ENCODE assay signal across 23 cellular contexts in the genomic region with DNA sequence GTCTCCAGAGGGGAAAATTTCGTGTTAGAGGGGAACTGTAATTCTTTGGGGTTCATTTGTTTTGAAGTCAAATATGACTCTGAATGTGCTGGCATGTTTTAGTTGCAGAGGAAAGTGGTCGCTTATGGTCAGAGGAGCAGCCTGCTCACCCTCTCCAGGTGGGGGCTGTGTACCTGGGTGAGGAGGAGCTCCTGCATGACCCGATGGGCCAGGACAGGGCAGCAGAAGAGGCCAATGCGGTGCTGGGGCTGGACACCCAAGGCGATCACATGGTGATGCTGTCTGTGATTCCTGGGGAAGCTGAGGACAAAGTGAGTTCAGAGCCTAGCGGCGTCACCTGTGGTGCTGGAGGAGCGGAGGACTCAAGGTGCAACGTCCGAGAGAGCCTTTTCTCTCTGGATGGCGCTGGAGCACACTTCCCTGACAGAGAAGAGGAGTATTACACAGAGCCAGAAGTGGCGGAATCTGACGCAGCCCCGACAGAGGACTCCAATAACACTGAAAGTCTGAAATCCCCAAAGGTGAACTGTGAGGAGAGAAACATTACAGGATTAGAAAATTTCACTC.
"Had no signal": no experiment of that assay in that cellular context is flagged by ENCODE, and none has a peak within 500 bp of the region (broad histone marks: within the 10 kb centered on the region; RNA-seq: fewer than 3 reads in every experiment).

No MANE protein-coding gene starts in this region.

- ATAC-seq: activated CD8-positive, alpha-beta memory T cell treated with anti-CD3 and anti-CD28 coated beads, Interleukin-2, amount 10 ng/mL, durations not matched to agents 7 days and 5 days; activated naive CD8-positive, alpha-beta T cell treated with anti-CD3 and anti-CD28 coated beads, Interleukin-2, amount 50 U/mL, for 24 hours; esophagus mucosa; gastrocnemius medialis; left lung had no signal

- H3K4me1 ChIP-seq: colonic mucosa, gastrocnemius medialis, left lung had no signal

- DNase-seq: activated CD4-positive, alpha-beta memory T cell treated with anti-CD3 and anti-CD28 coated beads, Interleukin-2, amount 10 ng/mL, durations not matched to agents 7 days and 5 days; activated CD4-positive, alpha-beta T cell treated with anti-CD3 and anti-CD28 coated beads for 48 hours; activated CD4-positive, CD25-positive, alpha-beta regulatory T cell; activated CD8-positive, alpha-beta memory T cell treated with anti-CD3 and anti-CD28 coated beads, Interleukin-2, amount 10 ng/mL, durations not matched to agents 7 days and 5 days; activated effector memory CD4-positive, alpha-beta T cell treated with Interleukin-2 at 50 U/mL for 16 hours; activated naive CD8-positive, alpha-beta T cell treated with anti-CD3 and anti-CD28 coated beads, Interleukin-2, amount 50 U/mL, for 24 hours; activated T-cell treated with anti-CD3 and anti-CD28 coated beads, Interleukin-2, amount 50 U/mL, for 1 hour; anterior cingulate cortex; colonic mucosa; gastrocnemius medialis; head of caudate nucleus; kidney; left lung; stimulated activated CD4-positive, alpha-beta T cell treated with anti-CD3 and anti-CD28 coated beads, Interleukin-12 subunit alpha, Interleukin-12 subunit beta, amount 100 ng/mL, for 4 hours; stimulated activated CD4-positive, alpha-beta T cell treated with anti-CD3 and anti-CD28 coated beads, Interleukin-1b, Interleukin-23, amount 100 ng/mL, for 48 hours; stimulated activated CD8-positive, alpha-beta memory T cell treated with anti-CD3 and anti-CD28 coated beads, Interleukin-4, amount 100 ng/mL, for 48 hours; stimulated activated naive CD4-positive, alpha-beta T cell treated with Interleukin-2 at 50 U/mL for 16 hours; thyroid gland had no signal

- H3K27ac ChIP-seq: colonic mucosa, gastrocnemius medialis, left lung, thyroid gland had no signal

- H3K4me3 Mint-ChIP-seq: activated CD4-positive, alpha-beta memory T cell treated with anti-CD3 and anti-CD28 coated beads, Interleukin-2, amount 10 ng/mL, durations not matched to agents 7 days and 5 days; activated CD8-positive, alpha-beta memory T cell treated with anti-CD3 and anti-CD28 coated beads, Interleukin-2, amount 10 ng/mL, durations not matched to agents 7 days and 5 days; activated naive CD8-positive, alpha-beta T cell treated with anti-CD3 and anti-CD28 coated beads, Interleukin-2, amount 50 U/mL, for 24 hours; central memory CD8-positive, alpha-beta T cell had no signal

- H3K27me3 ChIP-seq: colonic mucosa, gastrocnemius medialis, left lung, thyroid gland had no signal

- FAIRE-seq: endometrium, kidney, urothelium cell line had no signal

- H3K9me3 Mint-ChIP-seq: activated CD4-positive, alpha-beta memory T cell treated with anti-CD3 and anti-CD28 coated beads, Interleukin-2, amount 10 ng/mL, durations not matched to agents 7 days and 5 days; activated naive CD8-positive, alpha-beta T cell treated with anti-CD3 and anti-CD28 coated beads, Interleukin-2, amount 50 U/mL, for 24 hours; central memory CD8-positive, alpha-beta T cell had no signal

- H3K9me3 ChIP-seq: colonic mucosa, gastrocnemius medialis, left lung, thyroid gland had no signal

- H3K36me3 ChIP-seq: colonic mucosa had no signal

- H3K27ac Mint-ChIP-seq: activated CD4-positive, alpha-beta memory T cell treated with anti-CD3 and anti-CD28 coated beads, Interleukin-2, amount 10 ng/mL, durations not matched to agents 7 days and 5 days; activated CD8-positive, alpha-beta memory T cell treated with anti-CD3 and anti-CD28 coated beads, Interleukin-2, amount 10 ng/mL, durations not matched to agents 7 days and 5 days; activated naive CD8-positive, alpha-beta T cell treated with anti-CD3 and anti-CD28 coated beads, Interleukin-2, amount 50 U/mL, for 24 hours; progenitor cell of endocrine pancreas had no signal

- H3K4me3 ChIP-seq: colonic mucosa, gastrocnemius medialis, left lung, thyroid gland had no signal
